8 cellular contexts compared by ENCODE assay signal in genomic region chr14:75277000-75277795, GRCh38. TPM values are rescaled to one million over a fixed set of nuclear protein-coding genes. Genes with fewer than 3 reads are reported as not detected.
DNase-seq lines count a peak whose midpoint lies in the region; ATAC-seq lines count a peak whose summit lies in the region.

No MANE protein-coding gene starts in this region.

- H3K9me3 ChIP-seq in iPS DF 6.9 (ENCODE audit: control insufficient read depth, insufficient read depth, low read length): no peaks in the 10 kb centered on the region

- peaks cover 6% of the 10 kb centered on the region; the same call in 1 of the 2 replicates for H3K36me3 ChIP-seq in iPS DF 6.9 (ENCODE audit: control insufficient read depth, insufficient read depth, low read length)

- ATAC-seq in GM18511 (IDR thresholded peaks at IDR 0.05; ENCODE audit: unreplicated experiment): no peak

- DNase-seq in SKM-1 treated with dmso at 0.1 percent for 144 hours (lab: John Stamatoyannopoulos, UW; ENCODE audit: unreplicated experiment): peak; percentile 34
- no peak for DNase-seq in SKM-1 (lab: John Stamatoyannopoulos, UW; ENCODE audit: unreplicated experiment)
- DNase-seq in NCI-H1105 treated with DMSO at 0.1 percent for 48 hours (lab: John Stamatoyannopoulos, UW): peak; percentile 72
- DNase-seq in T-helper 2 cell: peak in 4 of 5 experiments; percentile 47 to 87 (median 68)
- peak; percentile 91 to 93 for DNase-seq in T47D (ENCODE audit: low read depth in 1 of 2, low spot score in 1 of 2)
- DNase-seq in iPS DF 6.9 (ENCODE audit: low read depth, low spot score): no peak
- DNase-seq in pulmonary artery endothelial cell (ENCODE audit: low read depth, low spot score): peak; percentile 79

- no CpG with 5 or more reads among the region's 81 CpGs for WGBS in iPS DF 6.9 (ENCODE audit: insufficient coverage, insufficient read length)

- H3K27me3 ChIP-seq in iPS DF 6.9 (ENCODE audit: control insufficient read depth, insufficient read depth, low read length): no peaks in the 10 kb centered on the region; the same call in 1 of the 2 replicates

- peaks cover 2% of the 10 kb centered on the region; the same call in 1 of the 2 replicates for H3K4me1 ChIP-seq in iPS DF 6.9 (ENCODE audit: control insufficient read depth, insufficient read depth, low read length)

- H3K27ac ChIP-seq in iPS DF 6.9 (ENCODE audit: low read length): no peak overlapping the region

- H3K4me3 ChIP-seq in iPS DF 6.9 (ENCODE audit: low read length): peak overlapping the region; percentile 32; the same call in 1 of the 2 replicates

- in situ Hi-C loops in T47D (cut with HindIII; ENCODE audit: low pct_unique_long_range_greater_than_20kb, low sequenced_read_pairs): no loop called here

RNA-seq across cellular contexts. Expression of gene FOS, which starts 1.4 kb away (rescaled TPM):
- total RNA-seq in pulmonary artery endothelial cell: 3.0 and 10.7 TPM in 2 replicates

Comparison
In these comparisons a context has a peak if more than half of its experiments do, and no peak if none do; other contexts are left out.
1. DNase-seq: peak in SKM-1 treated with dmso at 0.1 percent for 144 hours (single experiment), NCI-H1105 treated with DMSO at 0.1 percent for 48 hours (single experiment), T-helper 2 cell (4 of 5), T47D (2 of 2) and pulmonary artery endothelial cell (single experiment); none in SKM-1 (single experiment) and iPS DF 6.9 (single experiment).